ENCODE assay signal across 8 cellular contexts in genomic region chr15:78076231-78077052, GRCh38. TPM values are rescaled to one million over a fixed set of nuclear protein-coding genes. Genes with fewer than 3 reads are reported as not detected.
DNase-seq lines count a peak whose midpoint lies in the region; ATAC-seq and TF ChIP-seq lines count a peak whose summit lies in the region.

No MANE protein-coding gene starts in this region.

- H3K4me3 ChIP-seq in A673 (ENCODE audit: low read depth, low read length, poor library complexity, severe bottlenecking) (peak overlapping the region; percentile 89), HCT116 (replicated peaks in 1 of 2; ENCODE audit: low read depth in 1 of 2, low read length in 2 of 2) (peak overlapping the region; percentile 62 to 81), iPS-15b (ENCODE audit: low read depth, low read length) (peak overlapping the region; percentile 84)

- H3K9me2 ChIP-seq in HCT116 (ENCODE audit: insufficient read depth): no peaks in the 10 kb centered on the region

- H3K9me3 ChIP-seq in A673 (ENCODE audit: low read depth, low read length, poor library complexity, severe bottlenecking) (no peaks in the 10 kb centered on the region), HCT116 (ENCODE audit: control insufficient read depth in 1 of 2, insufficient read depth in 1 of 2, low read depth in 1 of 2, low read length in 2 of 2) (no peaks in the 10 kb centered on the region), iPS-15b (ENCODE audit: control insufficient read depth, insufficient read depth, low read length) (no peaks in the 10 kb centered on the region)

- no peak for TF ChIP-seq CTCF in A673 (conservative IDR thresholded peaks at IDR 0.05; ENCODE audit: low read depth, low read length)
- 0 out of 6 replicates have a peak, but pooled peaks of 2 of the 3 experiments have one; percentile 14 to 16 for TF ChIP-seq CTCF in HCT116 (IDR thresholded peaks at IDR 0.05 in 2 of 3, conservative IDR thresholded peaks at IDR 0.05 in 1 of 3; ENCODE audit: borderline replicate concordance in 1 of 3, insufficient read depth in 1 of 3, low read depth in 2 of 3, low read length in 2 of 3)

- no peak for TF ChIP-seq RAD21 in HCT116 (IDR thresholded peaks at IDR 0.05; ENCODE audit: low read depth)

- peaks cover 3% of the 10 kb centered on the region; the same call in 1 of the 2 replicates for H4K20me1 ChIP-seq in HCT116 (ENCODE audit: insufficient read depth)

- H3K27me3 ChIP-seq in A673 (replicated peaks; ENCODE audit: insufficient read depth, low read depth, low read length, poor library complexity): no peaks in the 10 kb centered on the region
- H3K27me3 ChIP-seq in HCT116 (ENCODE audit: insufficient read depth, low read length): no peaks in the 10 kb centered on the region
- H3K27me3 ChIP-seq in iPS-15b (ENCODE audit: control insufficient read depth, insufficient read depth, low read length): peaks cover 3% of the 10 kb centered on the region

- POLR2A ChIA-PET in A673 (lab: Charles Lee; ENCODE audit: low non-redundant PET) (no interaction called here), HCT116 (lab: Charles Lee) (no interaction called here)

- DNase-seq in A673 (ENCODE audit: low spot score): no peak
- DNase-seq in HCT116 (ENCODE audit: low read depth, low spot score): no peak
- no peak for DNase-seq in activated naive CD4-positive, alpha-beta T cell treated with anti-CD3 and anti-CD28 coated beads, Interleukin-2, amount 50 U/mL, for 72 hours (ENCODE audit: low spot score in 2 of 2)
- DNase-seq in germinal center (ENCODE audit: low spot score): no peak
- DNase-seq in SIG-M5 (lab: John Stamatoyannopoulos, UW): no peak

- H3K27ac ChIP-seq in A673 (ENCODE audit: low read depth, low read length, poor library complexity, severe bottlenecking): peak overlapping the region; percentile 78
- peak overlapping the region; percentile 76 for H3K27ac ChIP-seq in HCT116 (ENCODE audit: low read depth, low read length)

- H3K79me2 ChIP-seq in HCT116 (ENCODE audit: insufficient read depth, low read length): peaks cover 23% of the 10 kb centered on the region

- no TSS peak for BruUV-seq in A673 (replicated peaks; lab: Mats Ljungman, UMichigan)
- BruUV-seq in HCT116 (replicated peaks; lab: Mats Ljungman, UMichigan): TSS peak; percentile 40

- no peaks in the 10 kb centered on the region for H3K27me3 Mint-ChIP-seq in stimulated activated memory B cell treated with anti-CD40 and anti-IgM and Interleukin-4, amounts not matched to agents 10 μg/mL and 1 μg/mL and 100 μg/mL, for 72 hours

- peak overlapping the region; percentile 86 for H3K4me3 Mint-ChIP-seq in stimulated activated memory B cell treated with anti-CD40 and anti-IgM and Interleukin-4, amounts not matched to agents 10 μg/mL and 1 μg/mL and 100 μg/mL, for 72 hours

- H3K9ac ChIP-seq in HCT116 (ENCODE audit: low read length) (peak overlapping the region; percentile 60), iPS-15b (ENCODE audit: low read depth, low read length) (no peak overlapping the region)

- TF ChIP-seq POLR2A in HCT116 (IDR thresholded peaks at IDR 0.05; ENCODE audit: borderline replicate concordance, extremely low read depth, insufficient read depth, insufficient read length): no peak

- H3K36me3 ChIP-seq in A673 (ENCODE audit: insufficient read depth, low read length, poor library complexity, severe bottlenecking): no peaks in the 10 kb centered on the region
- no peaks in the 10 kb centered on the region; a peak in 1 of 4 replicates for H3K36me3 ChIP-seq in HCT116 (ENCODE audit: control insufficient read depth in 1 of 2, insufficient read depth in 2 of 2, low read length in 2 of 2)
- H3K36me3 ChIP-seq in iPS-15b (ENCODE audit: control insufficient read depth, insufficient read depth, low read length): no peaks in the 10 kb centered on the region

- H3K4me1 ChIP-seq in A673 (ENCODE audit: insufficient read depth, low read length, poor library complexity, severe bottlenecking) (peaks cover 35% of the 10 kb centered on the region), HCT116 (ENCODE audit: control insufficient read depth in 1 of 2, insufficient read depth in 2 of 2, low read length in 2 of 2) (peaks cover 12 to 19% of the 10 kb centered on the region in 2 experiments), iPS-15b (ENCODE audit: control insufficient read depth, insufficient read depth, low read length) (no peaks in the 10 kb centered on the region)

- RAD21 ChIA-PET in HCT116 (lab: Charles Lee; ENCODE audit: low non-redundant PET in 1 of 2, low total read pairs in 2 of 2, uncharacterized antibody in 2 of 2, unreplicated experiment in 2 of 2): no interaction called here

- ATAC-seq in HCT116 (peak; percentile 25), HG02678 (IDR thresholded peaks at IDR 0.05; ENCODE audit: unreplicated experiment) (no peak)
- peak; percentile 18 to 24 for ATAC-seq in activated naive CD4-positive, alpha-beta T cell treated with anti-CD3 and anti-CD28 coated beads, Interleukin-2, amount 50 U/mL, for 72 hours
- ATAC-seq in stimulated activated memory B cell treated with anti-CD40 and anti-IgM and Interleukin-4, amounts not matched to agents 10 μg/mL and 1 μg/mL and 100 μg/mL, for 72 hours: no peak

- no peak overlapping the region for H2AFZ ChIP-seq in HCT116 (ENCODE audit: low read depth, low read length, poor library complexity, severe bottlenecking)

- intact Hi-C loops in A673 (cut with micrococcal nuclease; ENCODE audit: unreplicated experiment): no loop called here
- intact Hi-C loops in HCT116 (cut with micrococcal nuclease): no loop called here

- peaks cover 28% of the 10 kb centered on the region for H3K4me1 Mint-ChIP-seq in stimulated activated memory B cell treated with anti-CD40 and anti-IgM and Interleukin-4, amounts not matched to agents 10 μg/mL and 1 μg/mL and 100 μg/mL, for 72 hours

- peaks cover 16 to 22% of the 10 kb centered on the region in 2 donors for H3K36me3 Mint-ChIP-seq in activated naive CD4-positive, alpha-beta T cell treated with anti-CD3 and anti-CD28 coated beads, Interleukin-2, amount 50 U/mL, for 72 hours
- no peaks in the 10 kb centered on the region for H3K36me3 Mint-ChIP-seq in stimulated activated memory B cell treated with anti-CD40 and anti-IgM and Interleukin-4, amounts not matched to agents 10 μg/mL and 1 μg/mL and 100 μg/mL, for 72 hours

- H3K4me2 ChIP-seq in HCT116 (ENCODE audit: low read length): peak overlapping the region; percentile 96

- H3K27ac Mint-ChIP-seq in activated naive CD4-positive, alpha-beta T cell treated with anti-CD3 and anti-CD28 coated beads, Interleukin-2, amount 50 U/mL, for 72 hours: peak overlapping the region; percentile 90 to 97
- peak overlapping the region; percentile 69 for H3K27ac Mint-ChIP-seq in stimulated activated memory B cell treated with anti-CD40 and anti-IgM and Interleukin-4, amounts not matched to agents 10 μg/mL and 1 μg/mL and 100 μg/mL, for 72 hours

- no peaks in the 10 kb centered on the region for H3K9me3 Mint-ChIP-seq in activated naive CD4-positive, alpha-beta T cell treated with anti-CD3 and anti-CD28 coated beads, Interleukin-2, amount 50 U/mL, for 72 hours
- no peaks in the 10 kb centered on the region for H3K9me3 Mint-ChIP-seq in stimulated activated memory B cell treated with anti-CD40 and anti-IgM and Interleukin-4, amounts not matched to agents 10 μg/mL and 1 μg/mL and 100 μg/mL, for 72 hours

- CTCF ChIA-PET in A673 (lab: Charles Lee): no interaction called here
- CTCF ChIA-PET in HCT116 (lab: Charles Lee): interaction anchor here (1.4 kb wide), 1 partner anchor 76 kb away, joined by 4 read pairs; no protein-coding TSS in a partner anchor

TF ChIP-seq in HCT116, 20 proteins besides CTCF, POLR2A, EP300 and RAD21:
- TF ChIP-seq ZBTB33 (IDR thresholded peaks at IDR 0.05; ENCODE audit: extremely low read depth, insufficient replicate concordance, low read length) (no peak), YY1 (IDR thresholded peaks at IDR 0.05; ENCODE audit: extremely low read depth, insufficient replicate concordance, low read depth, low read length) (no peak), JUND (IDR thresholded peaks at IDR 0.05) (no peak)

RNA-seq across cellular contexts. Expression of gene TBC1D2B, which starts 1.1 kb away (rescaled TPM):
- total RNA-seq in A673 (2021) (26.0 and 29.4 TPM in 2 replicates), HCT116 (2021; ENCODE audit: unreplicated experiment) (16.6 TPM)
- 6.6 and 7.5 TPM in 2 replicates for polyA plus RNA-seq in HCT116 (2012)
- total RNA-seq in activated naive CD4-positive, alpha-beta T cell treated with anti-CD3 and anti-CD28 coated beads, Interleukin-2, amount 50 U/mL, for 72 hours: 10 to 100 TPM; 55.9 to 82.2 TPM

RNA-seq across cellular contexts. Expression of gene SH2D7, which starts 15.9 kb away (rescaled TPM):
- total RNA-seq in A673 (2021) (not detected in 2 replicates), HCT116 (2021; ENCODE audit: unreplicated experiment) (not detected)
- polyA plus RNA-seq in HCT116 (2012): 0.04 and 0.12 TPM in 2 replicates
- not detected for total RNA-seq in activated naive CD4-positive, alpha-beta T cell treated with anti-CD3 and anti-CD28 coated beads, Interleukin-2, amount 50 U/mL, for 72 hours

RNA-seq across cellular contexts. Expression of gene CIB2, which starts 54.8 kb away (rescaled TPM):
- total RNA-seq in A673 (2021) (1.7 and 2.1 TPM in 2 replicates), HCT116 (2021; ENCODE audit: unreplicated experiment) (17.3 TPM)
- 24.6 and 27.5 TPM in 2 replicates for polyA plus RNA-seq in HCT116 (2012)
- 1 to 10 TPM; 1.4 to 1.6 TPM for total RNA-seq in activated naive CD4-positive, alpha-beta T cell treated with anti-CD3 and anti-CD28 coated beads, Interleukin-2, amount 50 U/mL, for 72 hours

Comparison
In these comparisons a context has a peak if more than half of its experiments do, and no peak if none do; other contexts are left out.
1. ATAC-seq: peak in HCT116 (single experiment) and activated naive CD4-positive, alpha-beta T cell treated with anti-CD3 and anti-CD28 coated beads, Interleukin-2, amount 50 U/mL, for 72 hours (2 of 2); none in stimulated activated memory B cell treated with anti-CD40 and anti-IgM and Interleukin-4, amounts not matched to agents 10 μg/mL and 1 μg/mL and 100 μg/mL, for 72 hours (single experiment) and HG02678 (single experiment).
2. Peak in every context shown above with its lines, with median percentiles within 50 percentile points of each other: H3K4me3 ChIP-seq.